In genomic region chr7:727104-727805, GRCh38 we compare ENCODE assay signal across 8 cellular contexts. TPM values are rescaled to one million over a fixed set of nuclear protein-coding genes. Genes with fewer than 3 reads are reported as not detected.
DNase-seq lines count a peak whose midpoint lies in the region; ATAC-seq, FAIRE-seq and TF ChIP-seq lines count a peak whose summit lies in the region.

TSS of gene PRKAR1B (minus strand) at chr7:727281. CDS start at chr7:711505, 15,776 bp downstream.

- H3K4me3 Mint-ChIP-seq in activated CD4-positive, alpha-beta T cell treated with anti-CD3 and anti-CD28 coated beads for 36 hours = peak within 1 kb of the TSS; percentile 83
- H3K4me3 Mint-ChIP-seq in stimulated activated naive CD8-positive, alpha-beta T cell treated with anti-CD3 and anti-CD28 coated beads, Interleukin-15, amount 100 ng/mL, for 72 hours = peak within 1 kb of the TSS; percentile 91 to 97

- H4K91ac ChIP-seq in H1 (replicated peaks; ENCODE audit: insufficient read length, low read length) = peak within 1 kb of the TSS; percentile 71

- peak within 1 kb of the TSS; percentile 72 for H3K27ac ChIP-seq in HUES48 (ENCODE audit: low read depth, low read length)
- H3K27ac ChIP-seq in H1 (ENCODE audit: low read depth, low read length) = no peak within 1 kb of the TSS; the same call in 1 of the 2 replicates

- peak within 1 kb of the TSS; percentile 13 for H3K4ac ChIP-seq in H1 (replicated peaks; ENCODE audit: insufficient read length, low read depth, low read length)

- H3K9me3 ChIP-seq in HUES48 (ENCODE audit: control insufficient read depth, insufficient read depth, low read length) (peaks cover 18% of the 10 kb centered on the region), H1 (ENCODE audit: insufficient read depth in 2 of 2, low read depth in 1 of 2, low read length in 1 of 2) (peaks cover 22 to 30% of the 10 kb centered on the region in 2 experiments), mucosa of descending colon (no peaks in the 10 kb centered on the region)

- peak within 1 kb of the TSS; percentile 66 for H3K9ac ChIP-seq in HUES48 (ENCODE audit: low read depth, low read length)
- peak within 1 kb of the TSS; percentile 48 to 84 (median 72) for H3K9ac ChIP-seq in H1 (replicated peaks in 1 of 4; ENCODE audit: extremely low read depth in 1 of 4, low read depth in 3 of 4, low read length in 3 of 4)

- peaks cover 3% of the 10 kb centered on the region; the same call in 1 of the 2 replicates for H3K23me2 ChIP-seq in H1 (ENCODE audit: low read depth, low read length)

- H3K27me3 ChIP-seq in HUES48 (ENCODE audit: control insufficient read depth, insufficient read depth, low read length) = no peaks in the 10 kb centered on the region
- H3K27me3 ChIP-seq in H1 (replicated peaks in 1 of 4; ENCODE audit: control insufficient read depth in 3 of 4, extremely low read depth in 1 of 4, insufficient read depth in 3 of 4, low read length in 3 of 4) = no peaks in the 10 kb centered on the region

- H3K18ac ChIP-seq in H1 (ENCODE audit: extremely low read depth, low read length) = peak within 1 kb of the TSS; percentile 78

- no peak within 1 kb of the TSS for H3K23ac ChIP-seq in H1 (ENCODE audit: insufficient read length)

- 3% methylated on average over 14 of the region's 66 CpGs; no CpG with 5 or more reads in 1 of the 2 experiments for WGBS in H1 (ENCODE audit: extremely low coverage in 1 of 2, insufficient coverage in 1 of 2, insufficient read length in 1 of 2, insufficient replicate concordance in 2 of 2, low coverage in 1 of 2, low lambda C conversion rate in 2 of 2, missing lambda C conversion rate in 1 of 2), 2 experiments

- FAIRE-seq in H1 (lab: Jason Lieb, UNC) = no peak
- FAIRE-seq in RCC 7860 (lab: Jason Lieb, UNC) = no peak

- CTCF ChIA-PET in activated CD4-positive, alpha-beta T cell treated with anti-CD3 and anti-CD28 coated beads for 36 hours (lab: Charles Lee) = no interaction called here
- CTCF ChIA-PET in H1 (lab: Charles Lee; ENCODE audit: partially characterized antibody) = interaction anchor here (1.5 kb wide), 2 partner anchors 57 to 91 kb away, joined by 3 read pairs; no protein-coding TSS in a partner anchor

- peaks cover 22% of the 10 kb centered on the region for H3K79me1 ChIP-seq in H1 (ENCODE audit: low read depth, low read length)

- H4K8ac ChIP-seq in H1 (ENCODE audit: extremely low read depth, insufficient read depth, low read length) = peak within 1 kb of the TSS; percentile 99

- no peak within 1 kb of the TSS for H3K14ac ChIP-seq in H1 (ENCODE audit: insufficient read length)

- H2BK5ac ChIP-seq in H1 (ENCODE audit: low read depth, low read length) = peak within 1 kb of the TSS; percentile 88; the same call in 1 of the 2 replicates

- peaks cover 10 to 75% of the 10 kb centered on the region in 2 experiments for H3K79me2 ChIP-seq in H1 (ENCODE audit: control insufficient read depth in 1 of 2, insufficient read depth in 2 of 2, low read length in 2 of 2)

- H3K27ac Mint-ChIP-seq in activated CD4-positive, alpha-beta T cell treated with anti-CD3 and anti-CD28 coated beads for 36 hours = peak within 1 kb of the TSS; percentile 90
- H3K27ac Mint-ChIP-seq in stimulated activated naive CD8-positive, alpha-beta T cell treated with anti-CD3 and anti-CD28 coated beads, Interleukin-15, amount 100 ng/mL, for 72 hours = peak within 1 kb of the TSS; percentile 89 to 95

- peaks cover 50% of the 10 kb centered on the region for H3K36me3 ChIP-seq in HUES48 (ENCODE audit: control insufficient read depth, insufficient read depth, low read length)
- H3K36me3 ChIP-seq in H1 (ENCODE audit: control insufficient read depth in 2 of 4, insufficient read depth in 4 of 4, low read length in 3 of 4) = peaks cover 0 to 43% (median 21%) of the 10 kb centered on the region in 4 experiments; a peak in 7 of 8 replicates
- H3K36me3 ChIP-seq in mucosa of descending colon (ENCODE audit: low read depth) = no peaks in the 10 kb centered on the region

- H3K4me1 ChIP-seq in HUES48 (ENCODE audit: control insufficient read depth, insufficient read depth, low read length) = peaks cover 9% of the 10 kb centered on the region; the same call in 1 of the 2 replicates
- H3K4me1 ChIP-seq in H1 (replicated peaks in 1 of 4; ENCODE audit: control insufficient read depth in 3 of 4, insufficient read depth in 4 of 4, low read length in 3 of 4) = peaks cover 0 to 15% (median 5%) of the 10 kb centered on the region in 4 experiments; a peak in 5 of 7 replicates
- peaks cover 21% of the 10 kb centered on the region for H3K4me1 ChIP-seq in mucosa of descending colon (ENCODE audit: low read depth)

- intact Hi-C loops in activated CD4-positive, alpha-beta T cell treated with anti-CD3 and anti-CD28 coated beads for 36 hours (cut with DNase I, micrococcal nuclease) = loop anchor here (2.0 to 5.0 kb wide), 5 partner anchors 125 to 404 kb away; partner anchors contain the start of gene PDGFA (in 1 of the 2)
- intact Hi-C loops in mucosa of descending colon (cut with DNase I, micrococcal nuclease) = no loop called here

- H2BK12ac ChIP-seq in H1 (ENCODE audit: low read depth, low read length) = no peak within 1 kb of the TSS

- peaks cover 50% of the 10 kb centered on the region for H3K36me3 Mint-ChIP-seq in activated CD4-positive, alpha-beta T cell treated with anti-CD3 and anti-CD28 coated beads for 36 hours (ENCODE audit: low read depth)

- H3K27me3 Mint-ChIP-seq in activated CD4-positive, alpha-beta T cell treated with anti-CD3 and anti-CD28 coated beads for 36 hours = no peaks in the 10 kb centered on the region
- H3K27me3 Mint-ChIP-seq in stimulated activated naive CD8-positive, alpha-beta T cell treated with anti-CD3 and anti-CD28 coated beads, Interleukin-15, amount 100 ng/mL, for 72 hours = no peaks in the 10 kb centered on the region

- peaks cover 2 to 4% of the 10 kb centered on the region in 2 experiments for H4K20me1 ChIP-seq in H1 (replicated peaks in 1 of 2; ENCODE audit: control insufficient read depth in 1 of 2, insufficient read depth in 2 of 2, low read length in 2 of 2)

- no peak within 1 kb of the TSS for H2AFZ ChIP-seq in H1 (ENCODE audit: low read length)

- peaks cover 26% of the 10 kb centered on the region for H3K4me1 Mint-ChIP-seq in activated CD4-positive, alpha-beta T cell treated with anti-CD3 and anti-CD28 coated beads for 36 hours
- H3K4me1 Mint-ChIP-seq in stimulated activated naive CD8-positive, alpha-beta T cell treated with anti-CD3 and anti-CD28 coated beads, Interleukin-15, amount 100 ng/mL, for 72 hours = peaks cover 58% of the 10 kb centered on the region

- H3K4me3 ChIP-seq in HUES48 (ENCODE audit: low read depth, low read length) = peak within 1 kb of the TSS; percentile 66
- H3K4me3 ChIP-seq in H1 (ENCODE audit: extremely low read depth in 1 of 4, insufficient read depth in 2 of 4, low read depth in 3 of 4, low read length in 4 of 4) = peak within 1 kb of the TSS; percentile 56 to 74 (median 60)
- peak within 1 kb of the TSS; percentile 96 for H3K4me3 ChIP-seq in mucosa of descending colon

- peak within 1 kb of the TSS; percentile 81 to 85 for H3K4me2 ChIP-seq in H1 (ENCODE audit: insufficient read depth in 1 of 2, low read depth in 2 of 2, low read length in 2 of 2)

- no peak within 1 kb of the TSS for H3K56ac ChIP-seq in H1 (replicated peaks; ENCODE audit: insufficient read length, low read depth, low read length)

- TF ChIP-seq POLR2A in H1 (IDR thresholded peaks at IDR 0.05; ENCODE audit: control extremely low read depth in 1 of 2, low read depth in 2 of 2, low read length in 2 of 2) = no peak

- peak; percentile 47 for DNase-seq in ELR (ENCODE audit: low read depth)
- peak; percentile 63 for DNase-seq in activated CD4-positive, alpha-beta T cell treated with anti-CD3 and anti-CD28 coated beads for 36 hours
- DNase-seq in H1 (ENCODE audit: low read depth in 1 of 2, low spot score in 2 of 2) = peak in 1 of 2 experiments; percentile 62
- peak; percentile 63 to 77 (median 71) for DNase-seq in mucosa of descending colon
- peak in 1 of 2 donors; percentile 37 for DNase-seq in stimulated activated naive CD8-positive, alpha-beta T cell treated with anti-CD3 and anti-CD28 coated beads, Interleukin-15, amount 100 ng/mL, for 72 hours
- DNase-seq in RCC 7860 (ENCODE audit: low spot score) = no peak

- H4K5ac ChIP-seq in H1 (ENCODE audit: insufficient read length, low read depth, low read length) = peak within 1 kb of the TSS; percentile 59

- ATAC-seq in GM21515 (IDR thresholded peaks at IDR 0.05; ENCODE audit: unreplicated experiment) (peak; percentile 44), mucosa of descending colon (peak; percentile 52)
- peak; percentile 48 for ATAC-seq in activated CD4-positive, alpha-beta T cell treated with anti-CD3 and anti-CD28 coated beads for 36 hours
- peak; percentile 69 for ATAC-seq in stimulated activated naive CD8-positive, alpha-beta T cell treated with anti-CD3 and anti-CD28 coated beads, Interleukin-15, amount 100 ng/mL, for 72 hours

- H2BK120ac ChIP-seq in H1 (replicated peaks; ENCODE audit: low read depth, low read length) = peak within 1 kb of the TSS; percentile 6

- peaks cover 2% of the 10 kb centered on the region for H3K9me3 Mint-ChIP-seq in activated CD4-positive, alpha-beta T cell treated with anti-CD3 and anti-CD28 coated beads for 36 hours (ENCODE audit: low read depth)
- peaks cover 7 to 20% of the 10 kb centered on the region in 2 donors for H3K9me3 Mint-ChIP-seq in stimulated activated naive CD8-positive, alpha-beta T cell treated with anti-CD3 and anti-CD28 coated beads, Interleukin-15, amount 100 ng/mL, for 72 hours

- TF ChIP-seq RAD21 in H1 (IDR thresholded peaks at IDR 0.05 in 1 of 2, conservative IDR thresholded peaks at IDR 0.05 in 1 of 2; ENCODE audit: low read depth in 2 of 2, low read length in 2 of 2) = no peak

- TF ChIP-seq CTCF in H1 (IDR thresholded peaks at IDR 0.05; ENCODE audit: control extremely low read depth in 1 of 3, insufficient read depth in 1 of 3, low read depth in 1 of 3, low read length in 3 of 3) (no peak), mucosa of descending colon (IDR thresholded peaks at IDR 0.05) (no peak)

- H2BK15ac ChIP-seq in H1 (ENCODE audit: low read length) = no peak within 1 kb of the TSS

- H2AK5ac ChIP-seq in H1 (ENCODE audit: low read depth, low read length) = 0 out of 2 replicates have a peak within 1 kb of the TSS, but pooled peaks have one; percentile 61

- TF ChIP-seq EP300 in H1 (IDR thresholded peaks at IDR 0.05; ENCODE audit: borderline replicate concordance in 1 of 2, low read depth in 2 of 2, low read length in 2 of 2) = no peak

- POLR2A ChIA-PET in activated CD4-positive, alpha-beta T cell treated with anti-CD3 and anti-CD28 coated beads for 36 hours (lab: Charles Lee) = no interaction called here
- POLR2A ChIA-PET in H1 (lab: Charles Lee; ENCODE audit: partially characterized antibody) = interaction anchor here (0.7 to 1.2 kb wide), 3 partner anchors 9 to 11 kb away, joined by 3 to 4 read pairs (median 3); no protein-coding TSS in a partner anchor

- no peak within 1 kb of the TSS for H2BK20ac ChIP-seq in H1 (ENCODE audit: low read length)

RNA-seq across cellular contexts. Expression of gene PRKAR1B, which starts in this region (rescaled TPM):
- total RNA-seq in activated CD4-positive, alpha-beta T cell treated with anti-CD3 and anti-CD28 coated beads for 36 hours = 10 to 100 TPM; 37.0 to 41.0 TPM
- 55.7 and 58.0 TPM in 2 replicates for total RNA-seq in H1 (2021; fragmentation: NEBNext Ultra II Directional; extraction: Animal tissue kit (Norgen Biotek cat#: 25700))
- 12.3 and 23.2 TPM in 2 replicates for polyA plus RNA-seq in H1 (2011; rRNA removed)
- 25.3 TPM for polyA plus RNA-seq in H1 (2011; cell fraction: cytosol; rRNA removed)
- polyA plus RNA-seq in H1 (2011; cell fraction: nucleus; rRNA removed) = 30.8 TPM
- 43.9 to 55.5 TPM (median 53.2 TPM) in 4 replicates for polyA plus RNA-seq in H1 (2012, experiment 1 of 2)
- polyA plus RNA-seq in H1 (2012, experiment 2 of 2) = 35.0 TPM
- 18.5 TPM for polyA plus RNA-seq in H1 (2013, experiment 1 of 2)
- 19.0 TPM for polyA plus RNA-seq in H1 (2013, experiment 2 of 2)
- 43.0 and 43.2 TPM in 2 replicates for polyA minus RNA-seq in H1 (2011; rRNA and poly(A)+ RNA removed)
- 28.6 TPM for polyA minus RNA-seq in H1 (2011; cell fraction: cytosol; rRNA and poly(A)+ RNA removed)
- 22.1 TPM for polyA minus RNA-seq in H1 (2011; cell fraction: nucleus; rRNA and poly(A)+ RNA removed)
- total RNA-seq in mucosa of descending colon = 10 to 100 TPM; 10.1 to 24.5 (median 24.4) TPM

Comparison
In these comparisons a context has a peak if more than half of its experiments do, and no peak if none do; other contexts are left out.
1. intact Hi-C loops: an anchor here in activated CD4-positive, alpha-beta T cell treated with anti-CD3 and anti-CD28 coated beads for 36 hours (2.0 to 5.0 kb wide); none called in mucosa of descending colon.